In genomic region chr16:4558026-4558425, GRCh38 we compare ENCODE assay signal across 21 cellular contexts. TPM values are rescaled to one million over a fixed set of nuclear protein-coding genes. Genes with fewer than 3 reads are reported as not detected.
DNase-seq lines count a peak whose midpoint lies in the region; ATAC-seq, FAIRE-seq and TF ChIP-seq lines count a peak whose summit lies in the region.
"Had no signal": no experiment of that assay in that cellular context is flagged by ENCODE, and none has a peak within 500 bp of the region (broad histone marks: within the 10 kb centered on the region; RNA-seq: fewer than 3 reads in every experiment).

No MANE protein-coding gene starts in this region.

- no peak for FAIRE-seq in K562 (lab: Jason Lieb, UNC)
- FAIRE-seq: A549, GM12892, GM18507 had no signal

- H3K14ac ChIP-seq in neuronal stem cell (ENCODE audit: low read length) = no peak overlapping the region

- H4K8ac ChIP-seq in neuronal stem cell (ENCODE audit: low read depth, low read length) = no peak overlapping the region
- H4K8ac ChIP-seq in mesendoderm (ENCODE audit: low read depth, low read length) = no peak overlapping the region

- WGBS in K562 (ENCODE audit: insufficient coverage, low coverage, missing lambda C conversion rate) = 13% methylated on average over 11 of the region's 11 CpGs
- no CpG with 5 or more reads among the region's 11 CpGs for WGBS in neuronal stem cell (ENCODE audit: extremely low coverage in 2 of 2, insufficient read length in 2 of 2, insufficient replicate concordance in 1 of 2), 2 donors
- WGBS in mesendoderm (ENCODE audit: extremely low coverage, insufficient coverage, low lambda C conversion rate) = no CpG with 5 or more reads among the region's 11 CpGs

- no peak overlapping the region for H2BK120ac ChIP-seq in neuronal stem cell (ENCODE audit: low read depth, low read length)
- no peak overlapping the region for H2BK120ac ChIP-seq in mesendoderm (ENCODE audit: low read depth, low read length)

- H2AK5ac ChIP-seq in neuronal stem cell (ENCODE audit: low read depth, low read length) (no peak overlapping the region), mesendoderm (ENCODE audit: low read length) (no peak overlapping the region)

- peaks cover 30 to 45% of the 10 kb centered on the region in 2 experiments for H3K27me3 ChIP-seq in K562 (ENCODE audit: control insufficient read depth in 2 of 2, insufficient read depth in 2 of 2, low read length in 2 of 2)
- H3K27me3 ChIP-seq in neuronal stem cell (ENCODE audit: control insufficient read depth in 3 of 3, insufficient read depth in 3 of 3, low read depth in 1 of 3, low read length in 3 of 3) = no peaks in the 10 kb centered on the region
- H3K27me3 ChIP-seq in SJCRH30 = peaks cover 5% of the 10 kb centered on the region; the same call in 1 of the 2 replicates
- no peaks in the 10 kb centered on the region for H3K27me3 ChIP-seq in mesendoderm (ENCODE audit: insufficient read depth, low read length, poor library complexity)
- H3K27me3 ChIP-seq: BLaER1 had no signal

- H3K4me2 ChIP-seq in K562 (ENCODE audit: insufficient read depth, low read length) (no peak overlapping the region), neuronal stem cell (ENCODE audit: insufficient read depth, low read length, poor library complexity, severe bottlenecking) (no peak overlapping the region), mesendoderm (ENCODE audit: low read length) (no peak overlapping the region)
- H3K4me2 ChIP-seq: A549 had no signal

- H3K27ac ChIP-seq in K562 (ENCODE audit: extremely low read depth, low read depth, low read length) = no peak overlapping the region
- no peak overlapping the region for H3K27ac ChIP-seq in neuronal stem cell (replicated peaks; ENCODE audit: low read length)
- H3K27ac ChIP-seq in SJCRH30 = no peak overlapping the region
- H3K27ac ChIP-seq in mesendoderm (ENCODE audit: low read depth, low read length) = no peak overlapping the region
- H3K27ac ChIP-seq: 22Rv1, A549, BLaER1, HL-60 had no signal

- H3K4ac ChIP-seq in neuronal stem cell (ENCODE audit: low read length) (no peak overlapping the region), mesendoderm (ENCODE audit: low read depth, low read length) (no peak overlapping the region)

- H4K20me1 ChIP-seq in K562 (replicated peaks; ENCODE audit: control insufficient read depth, insufficient read depth, low read length) = no peaks in the 10 kb centered on the region
- H4K20me1 ChIP-seq: BLaER1 had no signal

- ATAC-seq in K562 = peak; percentile 41; the same call in 2 of the 3 replicates
- no peak for ATAC-seq in HG02981 (IDR thresholded peaks at IDR 0.05; ENCODE audit: unreplicated experiment)
- ATAC-seq: A549 had no signal

- TF ChIP-seq EP300 in K562 (IDR thresholded peaks at IDR 0.05; ENCODE audit: low read length) = no peak

- H3K56ac ChIP-seq in mesendoderm (ENCODE audit: low read length) = no peak overlapping the region

- no peak for TF ChIP-seq RAD21 in K562 (CRISPR knock-in tag; conservative IDR thresholded peaks at IDR 0.05 in 1 of 2, IDR thresholded peaks at IDR 0.05 in 1 of 2)

- CTCF ChIA-PET in K562 (lab: Yijun Ruan, JAX; ENCODE audit: low intra/inter-chr PET ratio) = no interaction called here

- peak overlapping the region; percentile 11 for H3K18ac ChIP-seq in neuronal stem cell (ENCODE audit: low read length)
- no peak overlapping the region for H3K18ac ChIP-seq in mesendoderm (ENCODE audit: low read length)

- H4K91ac ChIP-seq in neuronal stem cell (ENCODE audit: low read depth, low read length, poor library complexity) = no peak overlapping the region

- H3K9me1 ChIP-seq in K562 (ENCODE audit: control insufficient read depth, insufficient read depth, low read length) = peaks cover 2% of the 10 kb centered on the region

- no peaks in the 10 kb centered on the region; the same call in 1 of the 2 replicates for H3K9me3 ChIP-seq in K562 (replicated peaks; ENCODE audit: control insufficient read depth, insufficient read depth, low read depth, low read length)
- H3K9me3 ChIP-seq in neuronal stem cell (replicated peaks in 1 of 2; ENCODE audit: control insufficient read depth in 2 of 2, insufficient read depth in 1 of 2, low read depth in 1 of 2, low read length in 2 of 2) = no peaks in the 10 kb centered on the region
- no peaks in the 10 kb centered on the region for H3K9me3 ChIP-seq in SJCRH30 (replicated peaks)
- H3K9me3 ChIP-seq: A549, BLaER1, HAP-1 had no signal

- no peak overlapping the region for H3K23ac ChIP-seq in neuronal stem cell (ENCODE audit: low read depth, low read length, poor library complexity)
- no peak overlapping the region for H3K23ac ChIP-seq in mesendoderm (ENCODE audit: low read length)

- intact Hi-C loops in K562 (cut with micrococcal nuclease) = no loop called here

- no TSS peak for BruUV-seq in K562 (replicated peaks; lab: Mats Ljungman, UMichigan)

- H3K4me1 ChIP-seq in K562 (replicated peaks in 1 of 2; ENCODE audit: control insufficient read depth in 2 of 2, insufficient read depth in 2 of 2, low read length in 2 of 2) (peaks cover 0 to 10% of the 10 kb centered on the region in 2 experiments; a peak in 3 of 5 replicates), neuronal stem cell (ENCODE audit: control insufficient read depth in 2 of 2, insufficient read depth in 1 of 2, low read depth in 1 of 2, low read length in 2 of 2) (peaks cover 11 to 16% of the 10 kb centered on the region in 2 donors), SJCRH30 (no peaks in the 10 kb centered on the region), mesendoderm (ENCODE audit: control insufficient read depth, low read depth, low read length) (no peaks in the 10 kb centered on the region)
- H3K4me1 ChIP-seq: A549, HAP-1 had no signal

- H2BK5ac ChIP-seq in neuronal stem cell (ENCODE audit: low read length) (no peak overlapping the region), mesendoderm (ENCODE audit: low read length) (no peak overlapping the region)

- H2BK15ac ChIP-seq in neuronal stem cell (ENCODE audit: low read length) = no peak overlapping the region
- H2BK15ac ChIP-seq in mesendoderm (replicated peaks; ENCODE audit: low read depth) = no peak overlapping the region

- in situ Hi-C loops in K562 (cut with MboI) = no loop called here

- H3K4me3 ChIP-seq in K562 = no peak overlapping the region
- H3K4me3 ChIP-seq in neuronal stem cell (ENCODE audit: low read length in 2 of 2) = no peak overlapping the region
- no peak overlapping the region for H3K4me3 ChIP-seq in SJCRH30
- no peak overlapping the region for H3K4me3 ChIP-seq in mesendoderm (ENCODE audit: low read length)
- H3K4me3 ChIP-seq: A549, BLaER1, HAP-1 had no signal

- H3K79me1 ChIP-seq in neuronal stem cell (ENCODE audit: low read depth, low read length) = no peaks in the 10 kb centered on the region
- H3K79me1 ChIP-seq in mesendoderm (ENCODE audit: low read length) = no peaks in the 10 kb centered on the region

- H3K9ac ChIP-seq in K562 (ENCODE audit: insufficient read depth in 1 of 2, low read depth in 2 of 2, low read length in 2 of 2) (peak overlapping the region in 1 of 2 experiments; percentile 14; a peak in 1 of 4 replicates), neuronal stem cell (ENCODE audit: low read depth, low read length, poor library complexity) (no peak overlapping the region), mesendoderm (ENCODE audit: low read length) (no peak overlapping the region)
- H3K9ac ChIP-seq: BLaER1 had no signal

- TF ChIP-seq CTCF in K562 (IDR thresholded peaks at IDR 0.05 in 2 of 3, conservative IDR thresholded peaks at IDR 0.05 in 1 of 3; ENCODE audit: insufficient read depth in 2 of 3, low read depth in 1 of 3, low read length in 3 of 3) = no peak

- H2AFZ ChIP-seq in K562 (ENCODE audit: low read depth, low read length) (no peak overlapping the region; the same call in 1 of the 2 replicates), neuronal stem cell (ENCODE audit: low read length) (no peak overlapping the region)

- H3K36me3 ChIP-seq in K562 (ENCODE audit: control insufficient read depth, insufficient read depth, low read length) = no peaks in the 10 kb centered on the region
- H3K36me3 ChIP-seq in neuronal stem cell (replicated peaks in 1 of 2; ENCODE audit: control insufficient read depth in 2 of 2, insufficient read depth in 2 of 2, low read length in 2 of 2) = no peaks in the 10 kb centered on the region
- H3K36me3 ChIP-seq in SJCRH30 = no peaks in the 10 kb centered on the region
- H3K36me3 ChIP-seq in mesendoderm (ENCODE audit: control insufficient read depth, insufficient read depth, low read length) = no peaks in the 10 kb centered on the region
- H3K36me3 ChIP-seq: BLaER1, HAP-1 had no signal

- H2BK12ac ChIP-seq in neuronal stem cell (ENCODE audit: low read length) = no peak overlapping the region

- no peak overlapping the region for H4K5ac ChIP-seq in mesendoderm (ENCODE audit: low read length)

- no peaks in the 10 kb centered on the region for H3K79me2 ChIP-seq in K562 (ENCODE audit: control insufficient read depth, insufficient read depth, low read length)
- H3K79me2 ChIP-seq in mesendoderm (ENCODE audit: control insufficient read depth, insufficient read depth, low read length) = no peaks in the 10 kb centered on the region

- DNase-seq in AG08396 (ENCODE audit: low spot score) = peak; percentile 4
- peak; percentile 37 to 48 (median 46) for DNase-seq in K562 (ENCODE audit: extremely low read depth in 1 of 4, low spot score in 3 of 4)
- DNase-seq in left kidney (ENCODE audit: low read depth, low spot score) = peak; percentile 50
- no peak for DNase-seq in neuronal stem cell (ENCODE audit: low spot score)
- no peak for DNase-seq in SJCRH30
- no peak for DNase-seq in mesendoderm
- DNase-seq in stimulated activated naive CD4-positive, alpha-beta T cell (lab: John Stamatoyannopoulos, UW) = no peak
- DNase-seq: CD4-positive, alpha-beta memory T cell; DMS79 treated with DMSO at 0.1 percent for 48 hours; GOT3; KG1 had no signal

- TF ChIP-seq POLR2A in K562 (conservative IDR thresholded peaks at IDR 0.05) = no peak

- POLR2A ChIA-PET in K562 (lab: Yijun Ruan, JAX) = no interaction called here

RNA-seq across cellular contexts. Expression of gene C16orf96, which starts 1.9 kb away (rescaled TPM):
- not detected in 2 replicates for total RNA-seq in K562 (2011; cell fraction: chromatin; rRNA removed; ENCODE audit: low replicate concordance)
- not detected in 2 replicates for total RNA-seq in K562 (2011; cell fraction: nucleolus; rRNA removed)
- not detected in 2 replicates for total RNA-seq in K562 (2011; cell fraction: nucleoplasm; rRNA removed)
- not detected in 2 replicates for total RNA-seq in K562 (2014; rRNA removed)
- total RNA-seq in K562 (2014; rRNA removed; fragmentation: Illumina TruSeq; extraction: Trizol) = not detected in 2 replicates
- not detected in 2 replicates for total RNA-seq in K562 (2015; rRNA removed; fragmentation: Illumina TruSeq; extraction: Trizol)
- total RNA-seq in K562 (2021) = not detected in 2 replicates
- polyA plus RNA-seq in K562 (2011; rRNA removed) = not detected in 2 replicates
- not detected in 2 replicates for polyA plus RNA-seq in K562 (2011; cell fraction: cytosol; rRNA removed)
- not detected in 2 replicates for polyA plus RNA-seq in K562 (2011; cell fraction: nucleus; rRNA removed)
- polyA plus RNA-seq in K562 (2012) = not detected in 2 replicates
- polyA plus RNA-seq in K562 (2014; fragmentation: Illumina TruSeq; extraction: Trizol) = not detected in 2 replicates
- not detected for polyA plus RNA-seq in K562 (2014; fragmentation: Nextera tagmentation; extraction: Ambion mirVana)
- polyA plus RNA-seq in K562 (2014; rRNA removed) = not detected in 2 replicates
- polyA minus RNA-seq in K562 (2011; rRNA and poly(A)+ RNA removed) = not detected in 2 replicates
- not detected in 2 replicates for polyA minus RNA-seq in K562 (2011; cell fraction: cytosol; rRNA and poly(A)+ RNA removed)
- polyA minus RNA-seq in K562 (2011; cell fraction: nucleus; rRNA and poly(A)+ RNA removed) = not detected in 2 replicates
- 0.74 TPM for polyA plus RNA-seq in neuronal stem cell (2013, experiment 1 of 2)
- 0.79 TPM for polyA plus RNA-seq in neuronal stem cell (2013, experiment 2 of 2)
- not detected in 2 replicates for total RNA-seq in SJCRH30 (2014; rRNA removed; shearing (Covaris generic))
- 0.20 TPM for polyA plus RNA-seq in mesendoderm (2013, experiment 1 of 2)
- polyA plus RNA-seq in mesendoderm (2013, experiment 2 of 2) = 0.27 TPM
- total RNA-seq: HT1080 had no signal
- polyA plus RNA-seq: CD14-positive monocyte; CD4-positive, alpha-beta memory T cell had no signal

RNA-seq across cellular contexts. Expression of gene CDIP1, which starts 19.5 kb away (rescaled TPM):
- total RNA-seq in K562 (2011; cell fraction: chromatin; rRNA removed; ENCODE audit: low replicate concordance) = not detected in 2 replicates
- not detected in 2 replicates for total RNA-seq in K562 (2011; cell fraction: nucleolus; rRNA removed)
- total RNA-seq in K562 (2011; cell fraction: nucleoplasm; rRNA removed) = not detected in 2 replicates
- total RNA-seq in K562 (2014; rRNA removed) (not detected in 2 replicates), K562 (2014; rRNA removed; fragmentation: Illumina TruSeq; extraction: Trizol) (not detected in 2 replicates), K562 (2015; rRNA removed; fragmentation: Illumina TruSeq; extraction: Trizol) (not detected in 2 replicates), K562 (2021) (0.18 and 0.29 TPM in 2 replicates)
- polyA plus RNA-seq in K562 (2011; rRNA removed) (0.15 TPM in 1 of 2 replicates, not detected in the other), K562 (2014; fragmentation: Illumina TruSeq; extraction: Trizol) (not detected in 2 replicates), K562 (2014; fragmentation: Nextera tagmentation; extraction: Ambion mirVana) (not detected), K562 (2014; rRNA removed) (not detected in 2 replicates)
- polyA plus RNA-seq in K562 (2011; cell fraction: cytosol; rRNA removed) = 0.07 TPM in 1 of 2 replicates, not detected in the other
- 0.10 and 0.18 TPM in 2 replicates for polyA plus RNA-seq in K562 (2011; cell fraction: nucleus; rRNA removed)
- 0.31 and 0.54 TPM in 2 replicates for polyA plus RNA-seq in K562 (2012)
- not detected in 2 replicates for polyA minus RNA-seq in K562 (2011; rRNA and poly(A)+ RNA removed)
- 1.7 TPM in 1 of 2 replicates, not detected in the other for polyA minus RNA-seq in K562 (2011; cell fraction: cytosol; rRNA and poly(A)+ RNA removed)
- polyA minus RNA-seq in K562 (2011; cell fraction: nucleus; rRNA and poly(A)+ RNA removed) = 0.40 and 1.1 TPM in 2 replicates
- 48.1 TPM for polyA plus RNA-seq in neuronal stem cell (2013, experiment 1 of 2)
- polyA plus RNA-seq in neuronal stem cell (2013, experiment 2 of 2) = 46.7 TPM
- 28.6 and 31.0 TPM in 2 replicates for total RNA-seq in SJCRH30 (2014; rRNA removed; shearing (Covaris generic))
- polyA plus RNA-seq in mesendoderm (2013, experiment 1 of 2) = 27.3 TPM
- 28.1 TPM for polyA plus RNA-seq in mesendoderm (2013, experiment 2 of 2)

RNA-seq across cellular contexts. Expression of gene UBALD1, which starts 56.7 kb away (rescaled TPM):
- total RNA-seq in K562 (2011; cell fraction: chromatin; rRNA removed; ENCODE audit: low replicate concordance) = 16.0 and 57.6 TPM in 2 replicates
- total RNA-seq in K562 (2011; cell fraction: nucleolus; rRNA removed) = 61.3 and 65.9 TPM in 2 replicates
- total RNA-seq in K562 (2011; cell fraction: nucleoplasm; rRNA removed) = 23.4 and 28.0 TPM in 2 replicates
- total RNA-seq in K562 (2014; rRNA removed) (22.4 and 26.6 TPM in 2 replicates), K562 (2014; rRNA removed; fragmentation: Illumina TruSeq; extraction: Trizol) (0.86 and 1.3 TPM in 2 replicates), K562 (2015; rRNA removed; fragmentation: Illumina TruSeq; extraction: Trizol) (6.2 and 7.5 TPM in 2 replicates), K562 (2021) (31.7 and 38.0 TPM in 2 replicates)
- polyA plus RNA-seq in K562 (2011; rRNA removed) (3.7 and 7.3 TPM in 2 replicates), K562 (2014; fragmentation: Illumina TruSeq; extraction: Trizol) (3.8 and 10.5 TPM in 2 replicates), K562 (2014; fragmentation: Nextera tagmentation; extraction: Ambion mirVana) (not detected), K562 (2014; rRNA removed) (21.8 and 26.0 TPM in 2 replicates)
- 6.4 and 24.1 TPM in 2 replicates for polyA plus RNA-seq in K562 (2011; cell fraction: cytosol; rRNA removed)
- 16.0 and 47.0 TPM in 2 replicates for polyA plus RNA-seq in K562 (2011; cell fraction: nucleus; rRNA removed)
- polyA plus RNA-seq in K562 (2012) = 33.6 and 39.2 TPM in 2 replicates
- polyA minus RNA-seq in K562 (2011; rRNA and poly(A)+ RNA removed) = 0.87 and 1.6 TPM in 2 replicates
- polyA minus RNA-seq in K562 (2011; cell fraction: cytosol; rRNA and poly(A)+ RNA removed) = 6.5 and 9.3 TPM in 2 replicates
- 12.0 and 17.2 TPM in 2 replicates for polyA minus RNA-seq in K562 (2011; cell fraction: nucleus; rRNA and poly(A)+ RNA removed)
- 13.4 TPM for polyA plus RNA-seq in neuronal stem cell (2013, experiment 1 of 2)
- 13.0 TPM for polyA plus RNA-seq in neuronal stem cell (2013, experiment 2 of 2)
- 5.5 and 8.7 TPM in 2 replicates for total RNA-seq in SJCRH30 (2014; rRNA removed; shearing (Covaris generic))
- 51.1 TPM for polyA plus RNA-seq in mesendoderm (2013, experiment 1 of 2)
- 52.2 TPM for polyA plus RNA-seq in mesendoderm (2013, experiment 2 of 2)

Comparison
In these comparisons a context has a peak if more than half of its experiments do, and no peak if none do; other contexts are left out.
1. DNase-seq: peak in AG08396 (single experiment), K562 (4 of 4) and left kidney (single experiment); none in neuronal stem cell (single experiment), SJCRH30 (0 of 2), mesendoderm (single experiment) and stimulated activated naive CD4-positive, alpha-beta T cell (0 of 6).
2. RNA of gene CDIP1, which starts 19.5 kb away (total RNA-seq): 28.6 to 31.0 TPM in SJCRH30; 0.18 to 0.29 TPM in K562; every median in the first group is over 10 times any median in the second.